ENCODE assay signal across 8 cellular contexts in the genomic region with DNA sequence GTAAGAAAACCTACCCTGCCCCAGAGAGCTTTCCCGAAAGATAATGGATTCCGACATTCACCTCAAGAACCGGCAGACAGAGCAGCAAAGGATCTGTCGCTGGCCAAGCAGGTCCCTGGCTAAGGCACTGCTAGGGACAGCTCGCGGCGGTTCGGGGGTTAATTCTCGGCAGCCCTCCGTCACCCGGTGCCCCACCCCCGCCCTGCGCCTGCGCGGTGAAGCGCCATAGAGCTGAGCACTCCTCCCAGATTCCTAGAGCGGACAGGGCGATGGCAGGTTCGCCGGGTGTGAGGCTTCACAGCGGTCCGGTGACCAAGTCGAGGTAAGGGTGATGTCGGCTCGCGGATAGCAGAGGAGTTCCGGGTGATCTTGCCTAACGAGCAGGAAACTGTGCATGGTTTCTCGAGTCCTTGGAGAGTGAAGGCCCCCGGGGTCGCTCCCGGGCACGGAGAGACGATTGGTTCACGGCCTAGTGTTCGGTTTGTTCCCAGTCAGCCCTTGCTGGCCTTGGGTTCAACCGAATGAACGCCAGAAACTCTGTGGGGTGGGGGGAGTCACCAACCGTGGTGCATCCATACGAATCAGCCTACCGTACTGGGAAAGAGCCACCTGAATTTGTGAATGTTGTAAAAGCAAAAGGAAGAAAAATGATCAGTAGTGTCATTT.
DNase-seq lines count a peak whose midpoint lies in the region; ATAC-seq lines count a peak whose summit lies in the region.

Gene ZSCAN30 (minus strand): TSS at position 160 of the 666 bp plus-strand sequence. CDS start 25,877 bp downstream, outside the sequence.

- H3K4me1 Mint-ChIP-seq in central memory CD8-positive, alpha-beta T cell = peaks cover 66% of the 10 kb centered on the region

- peak; percentile 96 for ATAC-seq in GM19023 (IDR thresholded peaks at IDR 0.05; ENCODE audit: unreplicated experiment)
- ATAC-seq in HG03280 (IDR thresholded peaks at IDR 0.05; ENCODE audit: unreplicated experiment) = peak; percentile 92
- peak; percentile 92 for ATAC-seq in central memory CD8-positive, alpha-beta T cell (replicated peaks; ENCODE audit: extremely low read depth, poor library complexity, severe bottlenecking)

- peak within 1 kb of the TSS; percentile 98 for H3K27ac Mint-ChIP-seq in central memory CD8-positive, alpha-beta T cell (ENCODE audit: low read depth)

- peak within 1 kb of the TSS; percentile 94 for H3K4me3 Mint-ChIP-seq in central memory CD8-positive, alpha-beta T cell

- no peaks in the 10 kb centered on the region for H3K27me3 Mint-ChIP-seq in central memory CD8-positive, alpha-beta T cell

- no peaks in the 10 kb centered on the region for H3K9me3 Mint-ChIP-seq in central memory CD8-positive, alpha-beta T cell

- DNase-seq in AG08396 (ENCODE audit: low spot score) (peak; percentile 96), NCI-H345 treated with DMSO at 0.1 percent for 48 hours (lab: John Stamatoyannopoulos, UW; ENCODE audit: unreplicated experiment) (peak; percentile 76), islet precursor cell (peak; percentile 99)
- DNase-seq in activated CD4-positive, CD25-positive, alpha-beta regulatory T cell treated with anti-CD3 and anti-CD28 coated beads, Interleukin-2, amount 50 U/mL, for 16 hours (ENCODE audit: low read depth, low spot score) = peak; percentile 89
- peak; percentile 95 for DNase-seq in central memory CD8-positive, alpha-beta T cell (ENCODE audit: low spot score in 2 of 2)
- DNase-seq in stimulated activated CD4-positive, alpha-beta T cell treated with anti-CD3 and anti-CD28 coated beads, Interleukin-12 subunit alpha, Interleukin-12 subunit beta, amount 100 ng/mL, for 48 hours (ENCODE audit: low read depth in 2 of 3, low spot score in 1 of 3) = peak; percentile 90 to 98 (median 93)

- peaks cover 18% of the 10 kb centered on the region for H3K36me3 Mint-ChIP-seq in central memory CD8-positive, alpha-beta T cell (ENCODE audit: insufficient read depth)

Comparison
In these comparisons a context has a peak if more than half of its experiments do, and no peak if none do; other contexts are left out.
1. Peak in every context shown above with its lines: DNase-seq and ATAC-seq.